In genomic region chr2:30714811-30715709, GRCh38 we compare ENCODE assay signal across 10 cellular contexts.
DNase-seq lines count a peak whose midpoint lies in the region; ATAC-seq and TF ChIP-seq lines count a peak whose summit lies in the region.
"Had no signal": no experiment of that assay in that cellular context is flagged by ENCODE, and none has a peak within 500 bp of the region (broad histone marks: within the 10 kb centered on the region; RNA-seq: fewer than 3 reads in every experiment).

No MANE protein-coding gene starts in this region.

- H3F3A ChIP-seq in PC-3 (ENCODE audit: low read length, unreplicated experiment), result no peaks in the 10 kb centered on the region

- no peak for TF ChIP-seq CTCF in right atrium auricular region (IDR thresholded peaks at IDR 0.05)
- no peak for TF ChIP-seq CTCF in PC-3 (conservative IDR thresholded peaks at IDR 0.05; ENCODE audit: low read depth, low read length)
- peak; percentile 19 for TF ChIP-seq CTCF in foreskin keratinocyte (conservative IDR thresholded peaks at IDR 0.05)

- no peaks in the 10 kb centered on the region for H3K79me2 ChIP-seq in PC-3 (ENCODE audit: low read length)

- no peaks in the 10 kb centered on the region for H4K20me1 ChIP-seq in PC-3 (ENCODE audit: low read length)

- H3K36me3 ChIP-seq in right atrium auricular region, result no peaks in the 10 kb centered on the region
- no peaks in the 10 kb centered on the region; the same call in 1 of the 2 replicates for H3K36me3 ChIP-seq in PC-3 (ENCODE audit: low read depth, low read length)
- no peaks in the 10 kb centered on the region for H3K36me3 ChIP-seq in aorta (ENCODE audit: control insufficient read depth in 1 of 2, insufficient read depth in 2 of 2, low read length in 1 of 2)

- H3K9me3 ChIP-seq in right atrium auricular region (no peaks in the 10 kb centered on the region), PC-3 (ENCODE audit: low read length) (no peaks in the 10 kb centered on the region), aorta (ENCODE audit: control insufficient read depth, low read length) (no peaks in the 10 kb centered on the region)

- CTCF ChIA-PET in PC-3 (lab: Charles Lee), result interaction anchor here (0.6 kb wide), 1 partner anchor 1016 kb away, joined by 5 read pairs; no protein-coding TSS in a partner anchor

- H3K27me3 ChIP-seq in right atrium auricular region (no peaks in the 10 kb centered on the region), PC-3 (ENCODE audit: low read length) (0 out of 2 replicates have a peak, but pooled peaks cover 6% of the 10 kb centered on the region), foreskin keratinocyte (peaks cover 13% of the 10 kb centered on the region), aorta (ENCODE audit: control insufficient read depth in 1 of 2, insufficient read depth in 2 of 2, low read length in 1 of 2) (no peaks in the 10 kb centered on the region)
- H3K27me3 ChIP-seq: dorsolateral prefrontal cortex had no signal

- no peak overlapping the region for H3K4me3 ChIP-seq in right atrium auricular region
- H3K4me3 ChIP-seq in PC-3 (ENCODE audit: low read length), result no peak overlapping the region
- H3K4me3 ChIP-seq in aorta (ENCODE audit: low read length in 2 of 2), result no peak overlapping the region
- H3K4me3 ChIP-seq: dorsolateral prefrontal cortex had no signal

- BruUV-seq in PC-3 (replicated peaks; lab: Mats Ljungman, UMichigan), result no TSS peak

- H3K4me1 ChIP-seq in right atrium auricular region (no peaks in the 10 kb centered on the region), PC-3 (ENCODE audit: insufficient read depth, low read length) (no peaks in the 10 kb centered on the region; the same call in 1 of the 2 replicates), foreskin keratinocyte (no peaks in the 10 kb centered on the region), aorta (ENCODE audit: control insufficient read depth in 1 of 2, insufficient read depth in 2 of 2, low read length in 2 of 2) (no peaks in the 10 kb centered on the region)

- POLR2A ChIA-PET in PC-3 (lab: Charles Lee; ENCODE audit: unreplicated experiment), result no interaction called here

- no peak overlapping the region for H3K27ac ChIP-seq in right atrium auricular region
- no peak overlapping the region for H3K27ac ChIP-seq in PC-3 (ENCODE audit: low read length)
- H3K27ac ChIP-seq in foreskin keratinocyte, result no peak overlapping the region
- H3K27ac ChIP-seq in aorta (ENCODE audit: low read depth in 1 of 2, low read length in 2 of 2), result no peak overlapping the region
- H3K27ac ChIP-seq: dorsolateral prefrontal cortex had no signal

- H3K4me2 ChIP-seq in PC-3 (ENCODE audit: low read length), result no peak overlapping the region

- no peaks in the 10 kb centered on the region for H3K9me2 ChIP-seq in PC-3 (replicated peaks; ENCODE audit: low read length)

- H2AFZ ChIP-seq in PC-3 (ENCODE audit: low read length), result 0 out of 2 replicates have a peak overlapping the region, but pooled peaks have one; percentile 42

- WGBS in aorta, 2 donors, result 83 to 85% methylated on average over 8 of the region's 8 CpGs

- no peak overlapping the region for H3K9ac ChIP-seq in PC-3 (ENCODE audit: low read length)

- DNase-seq in right atrium auricular region (ENCODE audit: low spot score) (peak; percentile 49), left cardiac atrium (no peak), PC-3 (no peak), foreskin keratinocyte (no peak), aorta (no peak), KG1 (lab: John Stamatoyannopoulos, UW) (no peak)
- no peak for DNase-seq in stimulated activated CD4-positive, alpha-beta T cell treated with anti-CD3 and anti-CD28 coated beads, Interleukin-4, amount 100 ng/mL, for 4 hours
- DNase-seq: NCI-H1436 treated with DMSO at 0.1 percent for 48 hours had no signal

- no peak for ATAC-seq in left cardiac atrium
- no peak for ATAC-seq in PC-3
- no peak for ATAC-seq in foreskin keratinocyte
- no peak for ATAC-seq in aorta (ENCODE audit: low FRiP score)
- ATAC-seq in HG02763 (IDR thresholded peaks at IDR 0.05; ENCODE audit: unreplicated experiment), result no peak

- intact Hi-C loops in left cardiac atrium (cut with DNase I), result loop anchor here (2.0 to 10.0 kb wide), 4 partner anchors 456 to 810 kb away; no protein-coding TSS in a partner anchor
- intact Hi-C loops in PC-3 (cut with micrococcal nuclease), result loop anchor here (1.0 to 10.0 kb wide), 3 partner anchors 148 to 1010 kb away; no protein-coding TSS in a partner anchor
- intact Hi-C loops in aorta (cut with DNase I), result loop anchor here (2.0 to 10.0 kb wide), 4 partner anchors 456 to 810 kb away; no protein-coding TSS in a partner anchor
